38 cellular contexts compared by ENCODE assay signal in genomic region chrX:24340501-24340900, GRCh38. TPM values are rescaled to one million over a fixed set of nuclear protein-coding genes. Genes with fewer than 3 reads are reported as not detected.
"Had no signal": no experiment of that assay in that cellular context is flagged by ENCODE, and none has a peak within 500 bp of the region (broad histone marks: within the 10 kb centered on the region; RNA-seq: fewer than 3 reads in every experiment).

No MANE protein-coding gene starts in this region.

- H3K4me3 ChIP-seq: MG63 had no signal

- H3K4me2 ChIP-seq: KMS-11 had no signal

- H3K27me3 ChIP-seq: MG63 had no signal

- H3K9ac ChIP-seq: KMS-11 had no signal

- H3K27ac ChIP-seq: KMS-11 had no signal

- DNase-seq: Karpas-422, Kasumi-1, KG1, MG63, MM.1S, NCI-H1048, NCI-H1092, NCI-H1092 treated with DMSO at 0.1 percent for 48 hours, NCI-H1105, NCI-H1105 treated with DMSO at 0.1 percent for 48 hours, NCI-H1417, NCI-H1417 treated with DMSO at 0.1 percent for 48 hours, NCI-H1436, NCI-H1436 treated with DMSO at 0.1 percent for 48 hours, NCI-H146, NCI-H1694, NCI-H1694 treated with DMSO at 0.1 percent for 48 hours, NCI-H187, NCI-H187 treated with DMSO at 0.1 percent for 48 hours, NCI-H1930, NCI-H2029, NCI-H2029 treated with DMSO at 0.1 percent for 48 hours, NCI-H2081, NCI-H2081 treated with DMSO at 0.1 percent for 48 hours, NCI-H2107, NCI-H2171, NCI-H2171 treated with DMSO at 0.1 percent for 48 hours, NCI-H2227 treated with DMSO at 0.1 percent for 48 hours, NCI-H226, NCI-H345, NCI-H446, NCI-H446 treated with DMSO at 0.1 percent for 48 hours, NCI-H510A had no signal

- H3K9me3 ChIP-seq: MG63 had no signal

- H3K36me3 ChIP-seq: MG63 had no signal

RNA-seq across cellular contexts. Expression of gene SUPT20HL1, which starts 19.9 kb away (rescaled TPM):
- total RNA-seq: LHCN-M2, M059J, MCF 10A, NCI-H460 had no signal

RNA-seq across cellular contexts. Expression of gene SUPT20HL2, which starts 26.6 kb away (rescaled TPM):
- total RNA-seq: LHCN-M2, MCF 10A, NCI-H460 had no signal
